ENCODE assay signal across 1 cellular context in the genomic region with DNA sequence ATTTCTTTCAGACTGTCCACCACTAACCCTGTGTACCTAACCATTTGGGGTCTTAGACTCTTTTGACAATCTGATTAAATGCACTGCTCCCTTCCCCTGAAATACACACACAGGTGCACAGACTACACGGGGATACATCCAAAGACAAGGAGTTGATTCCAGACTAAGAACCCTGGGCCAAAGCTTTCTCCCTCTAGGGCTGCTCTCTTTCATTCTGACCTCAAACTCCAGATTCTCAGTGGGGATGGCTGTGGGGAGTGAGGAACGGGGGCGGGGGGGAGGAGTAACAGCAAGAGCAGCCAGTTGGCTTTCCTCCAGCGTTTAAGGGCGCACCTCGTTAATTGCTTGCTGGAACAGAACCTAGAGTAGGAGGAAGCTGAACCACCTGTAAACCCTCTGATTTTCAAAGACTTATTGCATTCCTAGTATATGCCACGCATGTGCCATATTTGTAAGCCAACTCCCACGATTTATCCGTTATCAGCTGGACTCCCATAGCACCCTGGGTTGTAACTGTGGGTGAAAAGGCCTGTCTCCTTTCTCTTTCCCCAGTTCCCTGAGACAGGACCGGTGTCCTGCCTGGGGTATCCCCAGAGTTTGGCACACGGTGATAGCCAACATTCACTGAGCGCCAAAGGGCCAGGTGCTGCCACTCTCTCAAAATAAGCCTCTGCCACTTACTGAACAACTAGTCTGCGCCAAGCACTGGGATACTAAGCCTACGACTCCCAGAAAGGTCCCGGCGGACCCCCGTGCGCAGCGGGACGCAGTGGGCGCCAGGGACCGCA.
TF ChIP-seq lines count a peak whose summit lies in the region.

No MANE protein-coding gene starts in this region.

TF ChIP-seq in HCT116, 20 proteins besides CTCF, POLR2A, EP300 and RAD21 (continued from another document):
- TF ChIP-seq, protein P1, sequence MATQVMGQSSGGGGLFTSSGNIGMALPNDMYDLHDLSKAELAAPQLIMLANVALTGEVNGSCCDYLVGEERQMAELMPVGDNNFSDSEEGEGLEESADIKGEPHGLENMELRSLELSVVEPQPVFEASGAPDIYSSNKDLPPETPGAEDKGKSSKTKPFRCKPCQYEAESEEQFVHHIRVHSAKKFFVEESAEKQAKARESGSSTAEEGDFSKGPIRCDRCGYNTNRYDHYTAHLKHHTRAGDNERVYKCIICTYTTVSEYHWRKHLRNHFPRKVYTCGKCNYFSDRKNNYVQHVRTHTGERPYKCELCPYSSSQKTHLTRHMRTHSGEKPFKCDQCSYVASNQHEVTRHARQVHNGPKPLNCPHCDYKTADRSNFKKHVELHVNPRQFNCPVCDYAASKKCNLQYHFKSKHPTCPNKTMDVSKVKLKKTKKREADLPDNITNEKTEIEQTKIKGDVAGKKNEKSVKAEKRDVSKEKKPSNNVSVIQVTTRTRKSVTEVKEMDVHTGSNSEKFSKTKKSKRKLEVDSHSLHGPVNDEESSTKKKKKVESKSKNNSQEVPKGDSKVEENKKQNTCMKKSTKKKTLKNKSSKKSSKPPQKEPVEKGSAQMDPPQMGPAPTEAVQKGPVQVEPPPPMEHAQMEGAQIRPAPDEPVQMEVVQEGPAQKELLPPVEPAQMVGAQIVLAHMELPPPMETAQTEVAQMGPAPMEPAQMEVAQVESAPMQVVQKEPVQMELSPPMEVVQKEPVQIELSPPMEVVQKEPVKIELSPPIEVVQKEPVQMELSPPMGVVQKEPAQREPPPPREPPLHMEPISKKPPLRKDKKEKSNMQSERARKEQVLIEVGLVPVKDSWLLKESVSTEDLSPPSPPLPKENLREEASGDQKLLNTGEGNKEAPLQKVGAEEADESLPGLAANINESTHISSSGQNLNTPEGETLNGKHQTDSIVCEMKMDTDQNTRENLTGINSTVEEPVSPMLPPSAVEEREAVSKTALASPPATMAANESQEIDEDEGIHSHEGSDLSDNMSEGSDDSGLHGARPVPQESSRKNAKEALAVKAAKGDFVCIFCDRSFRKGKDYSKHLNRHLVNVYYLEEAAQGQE (IDR thresholded peaks at IDR 0.05; ENCODE audit: low read depth), result no peak
- no peak for TF ChIP-seq FOSL1 (IDR thresholded peaks at IDR 0.05; ENCODE audit: low read depth)
- TF ChIP-seq, protein P2, sequence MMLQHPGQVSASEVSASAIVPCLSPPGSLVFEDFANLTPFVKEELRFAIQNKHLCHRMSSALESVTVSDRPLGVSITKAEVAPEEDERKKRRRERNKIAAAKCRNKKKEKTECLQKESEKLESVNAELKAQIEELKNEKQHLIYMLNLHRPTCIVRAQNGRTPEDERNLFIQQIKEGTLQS (IDR thresholded peaks at IDR 0.05), result no peak
- TF ChIP-seq EZH2phosphoT487 (IDR thresholded peaks at IDR 0.05; ENCODE audit: borderline replicate concordance), result no peak
- no peak for TF ChIP-seq SRF (IDR thresholded peaks at IDR 0.05; ENCODE audit: low read depth)
- no peak for TF ChIP-seq CBX3 (IDR thresholded peaks at IDR 0.05; ENCODE audit: low read depth)
- no peak for TF ChIP-seq SIN3A (IDR thresholded peaks at IDR 0.05; ENCODE audit: low read depth)
- no peak for TF ChIP-seq EGR1 (IDR thresholded peaks at IDR 0.05; ENCODE audit: low read depth)
- TF ChIP-seq CEBPB (IDR thresholded peaks at IDR 0.05; ENCODE audit: low read depth), result no peak
- TF ChIP-seq ZFX (IDR thresholded peaks at IDR 0.05), result no peak
